In genomic region chr3:184298759-184299487, GRCh38 we compare ENCODE assay signal across 8 cellular contexts. TPM values are rescaled to one million over a fixed set of nuclear protein-coding genes. Genes with fewer than 3 reads are reported as not detected.
DNase-seq lines count a peak whose midpoint lies in the region; ATAC-seq, FAIRE-seq and TF ChIP-seq lines count a peak whose summit lies in the region.

PSMD2 (plus strand) TSS chr3:184299241; CDS start chr3:184299267, 26 bp downstream.

- CTCF ChIA-PET in WTC11 (lab: Charles Lee), result no interaction called here

- H3K27ac Mint-ChIP-seq in WTC11, result peak within 1 kb of the TSS; percentile 89

- H3K9me3 Mint-ChIP-seq in WTC11, result no peaks in the 10 kb centered on the region

- FAIRE-seq in bronchial epithelial cell (lab: Jason Lieb, UNC) (no peak), small intestine (lab: Jason Lieb, UNC) (no peak)

- peak; percentile 94 for ATAC-seq in GM19023 (IDR thresholded peaks at IDR 0.05; ENCODE audit: unreplicated experiment)
- peak; percentile 89 for ATAC-seq in HG03196 (IDR thresholded peaks at IDR 0.05; ENCODE audit: unreplicated experiment)
- ATAC-seq in WTC11, result peak; percentile 96

- no peak for TF ChIP-seq CTCF in WTC11 (IDR thresholded peaks at IDR 0.05)
- no peak for TF ChIP-seq CTCF in bronchial epithelial cell (IDR thresholded peaks at IDR 0.05; ENCODE audit: insufficient read depth, low read length, severe bottlenecking)

- H3K36me3 ChIP-seq in bronchial epithelial cell (ENCODE audit: control insufficient read depth, insufficient read depth, low read length) (peaks cover 25% of the 10 kb centered on the region), small intestine (ENCODE audit: control insufficient read depth in 2 of 2, insufficient read depth in 2 of 2, low read length in 2 of 2) (peaks cover 19 to 21% of the 10 kb centered on the region in 2 donors)

- DNase-seq in AG08396 (ENCODE audit: low spot score) (peak; percentile 99), NCI-H226 (peak; percentile 93), WTC11 (ENCODE audit: low spot score) (peak; percentile 99), bronchial epithelial cell (ENCODE audit: low read depth) (peak; percentile 83), iPS-NIHi11 (ENCODE audit: low spot score) (peak; percentile 98), small intestine (peak; percentile 97)

- POLR2A ChIA-PET in WTC11 (lab: Charles Lee), result interaction anchor here (0.8 kb wide), 1 partner anchor 25 kb away, joined by 4 read pairs; no protein-coding TSS in a partner anchor

- H3K4me3 Mint-ChIP-seq in WTC11, result peak within 1 kb of the TSS; percentile 96

- H3K4me3 ChIP-seq in bronchial epithelial cell (ENCODE audit: low read depth, low read length), result peak within 1 kb of the TSS; percentile 81
- H3K4me3 ChIP-seq in small intestine (ENCODE audit: low read depth in 1 of 2, low read length in 2 of 2), result peak within 1 kb of the TSS; percentile 84 to 85

- H3K27me3 ChIP-seq in bronchial epithelial cell (ENCODE audit: control insufficient read depth, insufficient read depth, low read length), result no peaks in the 10 kb centered on the region
- H3K27me3 ChIP-seq in small intestine (ENCODE audit: control insufficient read depth in 2 of 2, insufficient read depth in 2 of 2, low read length in 2 of 2), result no peaks in the 10 kb centered on the region

- H3K9me3 ChIP-seq in small intestine (ENCODE audit: control insufficient read depth, low read depth), result no peaks in the 10 kb centered on the region

- peaks cover 3 to 7% of the 10 kb centered on the region in 2 donors for H3K4me1 ChIP-seq in small intestine (ENCODE audit: control insufficient read depth in 2 of 2, insufficient read depth in 1 of 2, low read depth in 1 of 2, low read length in 1 of 2)

- peaks cover 42% of the 10 kb centered on the region for H3K36me3 Mint-ChIP-seq in WTC11

- peaks cover 5% of the 10 kb centered on the region; the same call in 1 of the 2 replicates for H3K27me3 Mint-ChIP-seq in WTC11 (ENCODE audit: low read depth)

- peaks cover 12% of the 10 kb centered on the region for H3K4me1 Mint-ChIP-seq in WTC11

- H3K27ac ChIP-seq in small intestine (ENCODE audit: low read depth in 1 of 2, low read length in 1 of 2), result peak within 1 kb of the TSS; percentile 82 to 84

- 0% methylated on average over 47 to 78 of the region's 78 CpGs for WGBS in small intestine, 3 donors

TF ChIP-seq in WTC11, 78 proteins besides CTCF, POLR2A, EP300 and RAD21 (continues in another document):
- TF ChIP-seq ELF4 (CRISPR knock-in tag; IDR thresholded peaks at IDR 0.05; ENCODE audit: low read depth), result 0 out of 2 replicates have a peak, but pooled peaks have one; percentile 45
- TF ChIP-seq AR (CRISPR knock-in tag; IDR thresholded peaks at IDR 0.05), result no peak
- TF ChIP-seq USF2 (CRISPR knock-in tag; IDR thresholded peaks at IDR 0.05), result 0 out of 2 replicates have a peak, but pooled peaks have one; percentile 13
- TF ChIP-seq E2F5 (CRISPR knock-in tag; IDR thresholded peaks at IDR 0.05), result peak; percentile 58; the same call in 1 of the 2 replicates
- TF ChIP-seq EMX1 (CRISPR knock-in tag; IDR thresholded peaks at IDR 0.05), result no peak
- TF ChIP-seq HMGA2 (CRISPR knock-in tag; IDR thresholded peaks at IDR 0.05), result no peak
- TF ChIP-seq ATF1 (CRISPR knock-in tag; IDR thresholded peaks at IDR 0.05), result 0 out of 2 replicates have a peak, but pooled peaks have one; percentile 30
- TF ChIP-seq OVOL2 (CRISPR knock-in tag; IDR thresholded peaks at IDR 0.05; ENCODE audit: borderline replicate concordance), result no peak
- TF ChIP-seq ZSCAN18 (CRISPR knock-in tag; IDR thresholded peaks at IDR 0.05), result no peak
- TF ChIP-seq PRRX2 (CRISPR knock-in tag; IDR thresholded peaks at IDR 0.05), result no peak
- TF ChIP-seq ETV6 (CRISPR knock-in tag; IDR thresholded peaks at IDR 0.05), result no peak
- TF ChIP-seq MAX (CRISPR knock-in tag; IDR thresholded peaks at IDR 0.05), result 0 out of 2 replicates have a peak, but pooled peaks have one; percentile 26
- no peak for TF ChIP-seq NR1H2 (CRISPR knock-in tag; IDR thresholded peaks at IDR 0.05)
- TF ChIP-seq CDX4 (CRISPR knock-in tag; IDR thresholded peaks at IDR 0.05; ENCODE audit: borderline replicate concordance), result no peak
- TF ChIP-seq USF1 (CRISPR knock-in tag; IDR thresholded peaks at IDR 0.05), result 0 out of 2 replicates have a peak, but pooled peaks have one; percentile 19
- TF ChIP-seq SP1 (CRISPR knock-in tag; conservative IDR thresholded peaks at IDR 0.05), result peak; percentile 86

RNA-seq across cellular contexts. Expression of gene PSMD2, which starts in this region (rescaled TPM):
- total RNA-seq in WTC11 (2021) (303 to 359 TPM (median 320 TPM) in 3 replicates), bronchial epithelial cell (507 and 526 TPM in 2 replicates)
- polyA plus RNA-seq in small intestine, result 100 to 1,000 TPM; 104 to 149 (median 122) TPM

Comparison
In these comparisons a context has a peak if more than half of its experiments do, and no peak if none do; other contexts are left out.
1. Peak in every context shown above with its lines: DNase-seq, ATAC-seq, H3K4me3 ChIP-seq and H3K27ac ChIP-seq.